21 cellular contexts compared by ENCODE assay signal in genomic region chr10:77941790-77942189, GRCh38.
"Had no signal": no experiment of that assay in that cellular context is flagged by ENCODE, and none has a peak within 500 bp of the region (broad histone marks: within the 10 kb centered on the region; RNA-seq: fewer than 3 reads in every experiment).

No MANE protein-coding gene starts in this region.

- H3K9me3 ChIP-seq: mucosa of descending colon, prostate gland, right lobe of liver, spleen, stomach, thoracic aorta, transverse colon had no signal

- FAIRE-seq: endothelial cell of umbilical vein had no signal

- H3K9ac ChIP-seq: parathyroid adenoma had no signal

- H3K27me3 ChIP-seq: right lobe of liver, stomach, transverse colon had no signal

- H2AFZ ChIP-seq: parathyroid adenoma had no signal

- H3K27ac ChIP-seq: parathyroid adenoma, prostate gland, right lobe of liver, spleen, stomach, thoracic aorta, transverse colon had no signal

- H3K4me1 ChIP-seq: prostate gland, spleen had no signal

- ATAC-seq: left colon; left ventricle myocardium superior; mucosa of descending colon; naive thymus-derived CD8-positive, alpha-beta T cell; right lobe of liver had no signal

- DNase-seq: foreskin melanocyte; head of caudate nucleus; hippocampal formation; left colon; left ventricle myocardium superior; mucosa of descending colon; naive thymus-derived CD8-positive, alpha-beta T cell; occipital lobe; right lobe of liver; spleen; stimulated activated CD4-positive, alpha-beta T cell treated with anti-CD3 and anti-CD28 coated beads, Interleukin-15, amount 100 ng/mL, for 24 hours; stimulated activated CD4-positive, alpha-beta T cell treated with anti-CD3 and anti-CD28 coated beads, Interleukin-1b, Interleukin-23, amount 100 ng/mL, for 48 hours; stimulated activated naive CD4-positive, alpha-beta T cell; stomach; substantia nigra; transverse colon had no signal

- H3K79me2 ChIP-seq: parathyroid adenoma had no signal

- H3K4me3 ChIP-seq: lung, mucosa of descending colon, prostate gland, right lobe of liver, spleen, stomach, thoracic aorta, transverse colon had no signal

- H3K36me3 ChIP-seq: prostate gland, right lobe of liver, spleen, stomach, thoracic aorta, transverse colon had no signal
